Comparison of ENCODE assay signal across 1 cellular context in the genomic region with DNA sequence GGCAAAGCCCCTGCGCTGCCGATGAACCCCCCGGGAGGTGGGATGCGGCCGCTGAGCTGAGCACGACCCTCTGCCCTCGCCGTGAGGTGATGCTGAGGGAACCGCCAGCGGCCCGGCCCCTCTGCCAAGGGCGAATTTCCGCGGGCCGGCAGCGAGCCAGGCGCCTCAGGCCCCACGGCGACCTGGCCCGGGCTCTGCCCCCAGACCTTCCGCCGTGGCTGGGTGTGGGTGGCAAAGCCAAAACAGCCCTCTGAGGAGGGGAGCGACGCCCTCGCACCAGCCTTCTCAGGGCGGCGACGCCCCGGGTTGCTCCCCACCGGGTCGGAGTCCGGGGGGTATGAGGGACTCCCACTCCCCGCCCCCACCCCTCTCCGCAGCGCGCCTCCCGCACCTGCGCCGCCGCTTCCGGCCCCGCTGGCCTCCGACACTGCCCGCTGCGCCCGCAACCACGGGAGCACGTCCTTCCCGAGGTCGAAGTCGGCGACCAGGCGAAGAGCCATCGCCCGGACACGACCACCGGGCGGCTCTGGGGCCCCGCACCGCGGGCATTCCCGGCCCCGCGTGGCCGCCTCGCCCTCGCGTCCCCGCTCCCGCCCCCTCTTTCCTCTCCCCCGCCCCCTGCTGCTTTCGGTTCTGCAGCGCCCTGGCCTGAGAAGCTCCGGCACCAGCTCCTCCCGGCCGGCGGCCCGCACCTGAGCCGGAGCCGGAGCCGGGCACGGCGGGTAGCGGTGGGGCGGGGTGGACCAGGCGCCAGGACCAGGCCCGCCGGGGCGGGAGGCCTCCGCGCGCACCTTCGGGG.
TF ChIP-seq lines count a peak whose summit lies in the region.

A gene with protein sequence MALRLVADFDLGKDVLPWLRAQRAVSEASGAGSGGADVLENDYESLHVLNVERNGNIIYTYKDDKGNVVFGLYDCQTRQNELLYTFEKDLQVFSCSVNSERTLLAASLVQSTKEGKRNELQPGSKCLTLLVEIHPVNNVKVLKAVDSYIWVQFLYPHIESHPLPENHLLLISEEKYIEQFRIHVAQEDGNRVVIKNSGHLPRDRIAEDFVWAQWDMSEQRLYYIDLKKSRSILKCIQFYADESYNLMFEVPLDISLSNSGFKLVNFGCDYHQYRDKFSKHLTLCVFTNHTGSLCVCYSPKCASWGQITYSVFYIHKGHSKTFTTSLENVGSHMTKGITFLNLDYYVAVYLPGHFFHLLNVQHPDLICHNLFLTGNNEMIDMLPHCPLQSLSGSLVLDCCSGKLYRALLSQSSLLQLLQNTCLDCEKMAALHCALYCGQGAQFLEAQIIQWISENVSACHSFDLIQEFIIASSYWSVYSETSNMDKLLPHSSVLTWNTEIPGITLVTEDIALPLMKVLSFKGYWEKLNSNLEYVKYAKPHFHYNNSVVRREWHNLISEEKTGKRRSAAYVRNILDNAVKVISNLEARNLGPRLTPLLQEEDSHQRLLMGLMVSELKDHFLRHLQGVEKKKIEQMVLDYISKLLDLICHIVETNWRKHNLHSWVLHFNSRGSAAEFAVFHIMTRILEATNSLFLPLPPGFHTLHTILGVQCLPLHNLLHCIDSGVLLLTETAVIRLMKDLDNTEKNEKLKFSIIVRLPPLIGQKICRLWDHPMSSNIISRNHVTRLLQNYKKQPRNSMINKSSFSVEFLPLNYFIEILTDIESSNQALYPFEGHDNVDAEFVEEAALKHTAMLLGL (minus strand): TSS at position 528 of the 799 bp plus-strand sequence. CDS start 28 bp downstream, at position 500.

TF ChIP-seq in HepG2, 621 proteins besides CTCF, POLR2A, EP300 and RAD21 (continued from another document and continues in another):
- TF ChIP-seq, protein P1, sequence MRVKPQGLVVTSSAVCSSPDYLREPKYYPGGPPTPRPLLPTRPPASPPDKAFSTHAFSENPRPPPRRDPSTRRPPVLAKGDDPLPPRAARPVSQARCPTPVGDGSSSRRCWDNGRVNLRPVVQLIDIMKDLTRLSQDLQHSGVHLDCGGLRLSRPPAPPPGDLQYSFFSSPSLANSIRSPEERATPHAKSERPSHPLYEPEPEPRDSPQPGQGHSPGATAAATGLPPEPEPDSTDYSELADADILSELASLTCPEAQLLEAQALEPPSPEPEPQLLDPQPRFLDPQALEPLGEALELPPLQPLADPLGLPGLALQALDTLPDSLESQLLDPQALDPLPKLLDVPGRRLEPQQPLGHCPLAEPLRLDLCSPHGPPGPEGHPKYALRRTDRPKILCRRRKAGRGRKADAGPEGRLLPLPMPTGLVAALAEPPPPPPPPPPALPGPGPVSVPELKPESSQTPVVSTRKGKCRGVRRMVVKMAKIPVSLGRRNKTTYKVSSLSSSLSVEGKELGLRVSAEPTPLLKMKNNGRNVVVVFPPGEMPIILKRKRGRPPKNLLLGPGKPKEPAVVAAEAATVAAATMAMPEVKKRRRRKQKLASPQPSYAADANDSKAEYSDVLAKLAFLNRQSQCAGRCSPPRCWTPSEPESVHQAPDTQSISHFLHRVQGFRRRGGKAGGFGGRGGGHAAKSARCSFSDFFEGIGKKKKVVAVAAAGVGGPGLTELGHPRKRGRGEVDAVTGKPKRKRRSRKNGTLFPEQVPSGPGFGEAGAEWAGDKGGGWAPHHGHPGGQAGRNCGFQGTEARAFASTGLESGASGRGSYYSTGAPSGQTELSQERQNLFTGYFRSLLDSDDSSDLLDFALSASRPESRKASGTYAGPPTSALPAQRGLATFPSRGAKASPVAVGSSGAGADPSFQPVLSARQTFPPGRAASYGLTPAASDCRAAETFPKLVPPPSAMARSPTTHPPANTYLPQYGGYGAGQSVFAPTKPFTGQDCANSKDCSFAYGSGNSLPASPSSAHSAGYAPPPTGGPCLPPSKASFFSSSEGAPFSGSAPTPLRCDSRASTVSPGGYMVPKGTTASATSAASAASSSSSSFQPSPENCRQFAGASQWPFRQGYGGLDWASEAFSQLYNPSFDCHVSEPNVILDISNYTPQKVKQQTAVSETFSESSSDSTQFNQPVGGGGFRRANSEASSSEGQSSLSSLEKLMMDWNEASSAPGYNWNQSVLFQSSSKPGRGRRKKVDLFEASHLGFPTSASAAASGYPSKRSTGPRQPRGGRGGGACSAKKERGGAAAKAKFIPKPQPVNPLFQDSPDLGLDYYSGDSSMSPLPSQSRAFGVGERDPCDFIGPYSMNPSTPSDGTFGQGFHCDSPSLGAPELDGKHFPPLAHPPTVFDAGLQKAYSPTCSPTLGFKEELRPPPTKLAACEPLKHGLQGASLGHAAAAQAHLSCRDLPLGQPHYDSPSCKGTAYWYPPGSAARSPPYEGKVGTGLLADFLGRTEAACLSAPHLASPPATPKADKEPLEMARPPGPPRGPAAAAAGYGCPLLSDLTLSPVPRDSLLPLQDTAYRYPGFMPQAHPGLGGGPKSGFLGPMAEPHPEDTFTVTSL (CRISPR knock-in tag; IDR thresholded peaks at IDR 0.05; ENCODE audit: borderline replicate concordance), result no peak
- TF ChIP-seq ZNF724P (CRISPR knock-in tag; IDR thresholded peaks at IDR 0.05; ENCODE audit: borderline replicate concordance) (peak; percentile 38; the same call in 1 of the 2 replicates), SRSF4 (IDR thresholded peaks at IDR 0.05; ENCODE audit: low read depth, low read length, poor library complexity, severe bottlenecking) (peak; percentile 59), ISL2 (CRISPR knock-in tag; IDR thresholded peaks at IDR 0.05) (peak; percentile 59), SMARCC2 (IDR thresholded peaks at IDR 0.05) (no peak), EEA1 (CRISPR knock-in tag; IDR thresholded peaks at IDR 0.05; ENCODE audit: borderline replicate concordance) (0 out of 2 replicates have a peak, but pooled peaks have one; percentile 16), HDAC2 (CRISPR knock-in tag; IDR thresholded peaks at IDR 0.05) (no peak), POLR2AphosphoS5 (IDR thresholded peaks at IDR 0.05; ENCODE audit: low read depth, low read length) (peak; percentile 51; the same call in 1 of the 2 replicates), SP4 (CRISPR knock-in tag; IDR thresholded peaks at IDR 0.05) (peak; percentile 15; the same call in 1 of the 2 replicates), HNF4G (IDR thresholded peaks at IDR 0.05; ENCODE audit: borderline replicate concordance, low read depth, low read length) (peak; percentile 62; the same call in 1 of the 2 replicates), HNF4G (CRISPR knock-in tag; IDR thresholded peaks at IDR 0.05; ENCODE audit: borderline replicate concordance, low read depth) (no peak), NR2C2 (CRISPR knock-in tag; IDR thresholded peaks at IDR 0.05; ENCODE audit: borderline replicate concordance) (no peak; the same call in 1 of the 2 replicates), ZNF234 (CRISPR knock-in tag; conservative IDR thresholded peaks at IDR 0.05) (0 out of 2 replicates have a peak, but pooled peaks have one; percentile 52), EZH2 (conservative IDR thresholded peaks at IDR 0.05; ENCODE audit: low read depth, low read length) (no peak), PITX1 (CRISPR knock-in tag; IDR thresholded peaks at IDR 0.05) (peak; percentile 60; the same call in 1 of the 2 replicates), POLR2AphosphoS2 (IDR thresholded peaks at IDR 0.05; ENCODE audit: low read depth, low read length) (no peak)
- TF ChIP-seq, protein P2, sequence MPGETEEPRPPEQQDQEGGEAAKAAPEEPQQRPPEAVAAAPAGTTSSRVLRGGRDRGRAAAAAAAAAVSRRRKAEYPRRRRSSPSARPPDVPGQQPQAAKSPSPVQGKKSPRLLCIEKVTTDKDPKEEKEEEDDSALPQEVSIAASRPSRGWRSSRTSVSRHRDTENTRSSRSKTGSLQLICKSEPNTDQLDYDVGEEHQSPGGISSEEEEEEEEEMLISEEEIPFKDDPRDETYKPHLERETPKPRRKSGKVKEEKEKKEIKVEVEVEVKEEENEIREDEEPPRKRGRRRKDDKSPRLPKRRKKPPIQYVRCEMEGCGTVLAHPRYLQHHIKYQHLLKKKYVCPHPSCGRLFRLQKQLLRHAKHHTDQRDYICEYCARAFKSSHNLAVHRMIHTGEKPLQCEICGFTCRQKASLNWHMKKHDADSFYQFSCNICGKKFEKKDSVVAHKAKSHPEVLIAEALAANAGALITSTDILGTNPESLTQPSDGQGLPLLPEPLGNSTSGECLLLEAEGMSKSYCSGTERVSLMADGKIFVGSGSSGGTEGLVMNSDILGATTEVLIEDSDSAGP (CRISPR knock-in tag; IDR thresholded peaks at IDR 0.05; ENCODE audit: borderline replicate concordance), result peak; percentile 84
- TF ChIP-seq, protein P3, sequence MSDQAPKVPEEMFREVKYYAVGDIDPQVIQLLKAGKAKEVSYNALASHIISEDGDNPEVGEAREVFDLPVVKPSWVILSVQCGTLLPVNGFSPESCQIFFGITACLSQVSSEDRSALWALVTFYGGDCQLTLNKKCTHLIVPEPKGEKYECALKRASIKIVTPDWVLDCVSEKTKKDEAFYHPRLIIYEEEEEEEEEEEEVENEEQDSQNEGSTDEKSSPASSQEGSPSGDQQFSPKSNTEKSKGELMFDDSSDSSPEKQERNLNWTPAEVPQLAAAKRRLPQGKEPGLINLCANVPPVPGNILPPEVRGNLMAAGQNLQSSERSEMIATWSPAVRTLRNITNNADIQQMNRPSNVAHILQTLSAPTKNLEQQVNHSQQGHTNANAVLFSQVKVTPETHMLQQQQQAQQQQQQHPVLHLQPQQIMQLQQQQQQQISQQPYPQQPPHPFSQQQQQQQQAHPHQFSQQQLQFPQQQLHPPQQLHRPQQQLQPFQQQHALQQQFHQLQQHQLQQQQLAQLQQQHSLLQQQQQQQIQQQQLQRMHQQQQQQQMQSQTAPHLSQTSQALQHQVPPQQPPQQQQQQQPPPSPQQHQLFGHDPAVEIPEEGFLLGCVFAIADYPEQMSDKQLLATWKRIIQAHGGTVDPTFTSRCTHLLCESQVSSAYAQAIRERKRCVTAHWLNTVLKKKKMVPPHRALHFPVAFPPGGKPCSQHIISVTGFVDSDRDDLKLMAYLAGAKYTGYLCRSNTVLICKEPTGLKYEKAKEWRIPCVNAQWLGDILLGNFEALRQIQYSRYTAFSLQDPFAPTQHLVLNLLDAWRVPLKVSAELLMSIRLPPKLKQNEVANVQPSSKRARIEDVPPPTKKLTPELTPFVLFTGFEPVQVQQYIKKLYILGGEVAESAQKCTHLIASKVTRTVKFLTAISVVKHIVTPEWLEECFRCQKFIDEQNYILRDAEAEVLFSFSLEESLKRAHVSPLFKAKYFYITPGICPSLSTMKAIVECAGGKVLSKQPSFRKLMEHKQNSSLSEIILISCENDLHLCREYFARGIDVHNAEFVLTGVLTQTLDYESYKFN (CRISPR knock-in tag; conservative IDR thresholded peaks at IDR 0.05), result peak; percentile 24; the same call in 1 of the 2 replicates
- TF ChIP-seq, protein P4, sequence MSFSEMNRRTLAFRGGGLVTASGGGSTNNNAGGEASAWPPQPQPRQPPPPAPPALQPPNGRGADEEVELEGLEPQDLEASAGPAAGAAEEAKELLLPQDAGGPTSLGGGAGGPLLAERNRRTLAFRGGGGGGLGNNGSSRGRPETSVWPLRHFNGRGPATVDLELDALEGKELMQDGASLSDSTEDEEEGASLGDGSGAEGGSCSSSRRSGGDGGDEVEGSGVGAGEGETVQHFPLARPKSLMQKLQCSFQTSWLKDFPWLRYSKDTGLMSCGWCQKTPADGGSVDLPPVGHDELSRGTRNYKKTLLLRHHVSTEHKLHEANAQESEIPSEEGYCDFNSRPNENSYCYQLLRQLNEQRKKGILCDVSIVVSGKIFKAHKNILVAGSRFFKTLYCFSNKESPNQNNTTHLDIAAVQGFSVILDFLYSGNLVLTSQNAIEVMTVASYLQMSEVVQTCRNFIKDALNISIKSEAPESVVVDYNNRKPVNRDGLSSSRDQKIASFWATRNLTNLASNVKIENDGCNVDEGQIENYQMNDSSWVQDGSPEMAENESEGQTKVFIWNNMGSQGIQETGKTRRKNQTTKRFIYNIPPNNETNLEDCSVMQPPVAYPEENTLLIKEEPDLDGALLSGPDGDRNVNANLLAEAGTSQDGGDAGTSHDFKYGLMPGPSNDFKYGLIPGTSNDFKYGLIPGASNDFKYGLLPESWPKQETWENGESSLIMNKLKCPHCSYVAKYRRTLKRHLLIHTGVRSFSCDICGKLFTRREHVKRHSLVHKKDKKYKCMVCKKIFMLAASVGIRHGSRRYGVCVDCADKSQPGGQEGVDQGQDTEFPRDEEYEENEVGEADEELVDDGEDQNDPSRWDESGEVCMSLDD (CRISPR knock-in tag; IDR thresholded peaks at IDR 0.05; ENCODE audit: borderline replicate concordance), result peak; percentile 68; the same call in 1 of the 2 replicates
- TF ChIP-seq, protein P5, sequence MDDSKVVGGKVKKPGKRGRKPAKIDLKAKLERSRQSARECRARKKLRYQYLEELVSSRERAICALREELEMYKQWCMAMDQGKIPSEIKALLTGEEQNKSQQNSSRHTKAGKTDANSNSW (CRISPR knock-in tag; IDR thresholded peaks at IDR 0.05; ENCODE audit: borderline replicate concordance), result 0 out of 2 replicates have a peak, but pooled peaks have one; percentile 82
- TF ChIP-seq, protein P6, sequence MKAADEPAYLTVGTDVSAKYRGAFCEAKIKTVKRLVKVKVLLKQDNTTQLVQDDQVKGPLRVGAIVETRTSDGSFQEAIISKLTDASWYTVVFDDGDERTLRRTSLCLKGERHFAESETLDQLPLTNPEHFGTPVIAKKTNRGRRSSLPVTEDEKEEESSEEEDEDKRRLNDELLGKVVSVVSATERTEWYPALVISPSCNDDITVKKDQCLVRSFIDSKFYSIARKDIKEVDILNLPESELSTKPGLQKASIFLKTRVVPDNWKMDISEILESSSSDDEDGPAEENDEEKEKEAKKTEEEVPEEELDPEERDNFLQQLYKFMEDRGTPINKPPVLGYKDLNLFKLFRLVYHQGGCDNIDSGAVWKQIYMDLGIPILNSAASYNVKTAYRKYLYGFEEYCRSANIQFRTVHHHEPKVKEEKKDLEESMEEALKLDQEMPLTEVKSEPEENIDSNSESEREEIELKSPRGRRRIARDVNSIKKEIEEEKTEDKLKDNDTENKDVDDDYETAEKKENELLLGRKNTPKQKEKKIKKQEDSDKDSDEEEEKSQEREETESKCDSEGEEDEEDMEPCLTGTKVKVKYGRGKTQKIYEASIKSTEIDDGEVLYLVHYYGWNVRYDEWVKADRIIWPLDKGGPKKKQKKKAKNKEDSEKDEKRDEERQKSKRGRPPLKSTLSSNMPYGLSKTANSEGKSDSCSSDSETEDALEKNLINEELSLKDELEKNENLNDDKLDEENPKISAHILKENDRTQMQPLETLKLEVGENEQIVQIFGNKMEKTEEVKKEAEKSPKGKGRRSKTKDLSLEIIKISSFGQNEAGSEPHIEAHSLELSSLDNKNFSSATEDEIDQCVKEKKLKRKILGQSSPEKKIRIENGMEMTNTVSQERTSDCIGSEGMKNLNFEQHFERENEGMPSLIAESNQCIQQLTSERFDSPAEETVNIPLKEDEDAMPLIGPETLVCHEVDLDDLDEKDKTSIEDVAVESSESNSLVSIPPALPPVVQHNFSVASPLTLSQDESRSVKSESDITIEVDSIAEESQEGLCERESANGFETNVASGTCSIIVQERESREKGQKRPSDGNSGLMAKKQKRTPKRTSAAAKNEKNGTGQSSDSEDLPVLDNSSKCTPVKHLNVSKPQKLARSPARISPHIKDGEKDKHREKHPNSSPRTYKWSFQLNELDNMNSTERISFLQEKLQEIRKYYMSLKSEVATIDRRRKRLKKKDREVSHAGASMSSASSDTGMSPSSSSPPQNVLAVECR (CRISPR knock-in tag; IDR thresholded peaks at IDR 0.05; ENCODE audit: borderline replicate concordance), result peak; percentile 59; the same call in 1 of the 2 replicates
- TF ChIP-seq, protein P7, sequence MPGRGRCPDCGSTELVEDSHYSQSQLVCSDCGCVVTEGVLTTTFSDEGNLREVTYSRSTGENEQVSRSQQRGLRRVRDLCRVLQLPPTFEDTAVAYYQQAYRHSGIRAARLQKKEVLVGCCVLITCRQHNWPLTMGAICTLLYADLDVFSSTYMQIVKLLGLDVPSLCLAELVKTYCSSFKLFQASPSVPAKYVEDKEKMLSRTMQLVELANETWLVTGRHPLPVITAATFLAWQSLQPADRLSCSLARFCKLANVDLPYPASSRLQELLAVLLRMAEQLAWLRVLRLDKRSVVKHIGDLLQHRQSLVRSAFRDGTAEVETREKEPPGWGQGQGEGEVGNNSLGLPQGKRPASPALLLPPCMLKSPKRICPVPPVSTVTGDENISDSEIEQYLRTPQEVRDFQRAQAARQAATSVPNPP (CRISPR knock-in tag; IDR thresholded peaks at IDR 0.05), result peak; percentile 12; the same call in 1 of the 2 replicates
